1 cellular context compared by ENCODE assay signal in the genomic region with DNA sequence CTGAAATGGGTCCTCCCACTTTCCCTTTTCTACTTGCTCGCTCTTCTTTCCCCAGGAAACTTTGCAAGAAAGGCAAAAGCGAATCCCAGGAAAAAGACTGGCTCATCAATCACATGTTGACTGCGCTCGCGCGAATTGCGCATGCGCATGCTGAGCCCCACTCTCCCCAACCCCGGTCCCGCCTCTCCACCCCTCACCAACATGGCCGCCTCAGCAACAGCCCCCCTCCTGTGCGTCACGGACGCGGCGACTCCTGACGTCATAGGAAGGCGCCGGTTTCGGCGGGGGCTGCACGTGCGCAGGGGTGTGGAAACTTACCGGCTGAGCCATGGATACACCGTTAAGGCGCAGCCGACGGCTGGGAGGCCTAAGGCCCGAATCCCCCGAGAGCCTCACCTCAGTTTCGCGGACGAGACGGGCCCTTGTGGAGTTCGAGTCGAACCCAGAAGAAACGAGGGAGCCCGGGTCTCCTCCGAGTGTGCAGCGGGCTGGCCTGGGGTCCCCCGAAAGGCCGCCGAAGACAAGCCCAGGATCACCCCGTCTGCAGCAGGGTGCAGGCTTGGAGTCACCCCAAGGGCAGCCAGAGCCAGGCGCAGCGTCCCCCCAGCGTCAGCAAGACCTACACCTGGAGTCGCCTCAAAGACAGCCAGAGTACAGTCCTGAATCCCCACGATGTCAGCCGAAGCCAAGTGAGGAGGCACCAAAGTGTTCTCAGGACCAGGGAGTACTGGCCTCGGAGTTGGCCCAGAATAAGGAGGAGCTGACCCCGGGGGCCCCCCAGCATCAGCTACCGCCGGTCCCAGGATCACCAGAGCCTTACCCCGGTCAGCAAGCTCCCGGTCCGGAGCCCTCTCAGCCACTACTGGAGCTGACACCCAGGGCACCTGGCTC.
TF ChIP-seq lines count a peak whose summit lies in the region.

Gene CCDC86, plus strand, starts transcription at position 317 of the 891 bp plus-strand sequence. Its CDS starts 12 bp downstream, at position 329.

TF ChIP-seq in K562, 482 proteins besides CTCF, POLR2A, EP300 and RAD21 (continued from another document and continues in another):
- no peak for TF ChIP-seq RBM22 (IDR thresholded peaks at IDR 0.05; ENCODE audit: low read depth, low read length, poor library complexity, severe bottlenecking)
- TF ChIP-seq NR2F6 (CRISPR knock-in tag; IDR thresholded peaks at IDR 0.05): no peak
- no peak for TF ChIP-seq TEAD4 (IDR thresholded peaks at IDR 0.05; ENCODE audit: low read length)
- TF ChIP-seq TEAD4 (CRISPR knock-in tag; IDR thresholded peaks at IDR 0.05; ENCODE audit: borderline replicate concordance): no peak
- no peak for TF ChIP-seq GTF2E2 (tag; IDR thresholded peaks at IDR 0.05)
- TF ChIP-seq ZNF3 (CRISPR knock-in tag; IDR thresholded peaks at IDR 0.05): no peak
- no peak for TF ChIP-seq SRSF7 (optimal IDR thresholded peaks at IDR 0.05; ENCODE audit: low read depth, low read length)
- no peak for TF ChIP-seq HMG20B (CRISPR knock-in tag; IDR thresholded peaks at IDR 0.05)
- no peak for TF ChIP-seq ZNF551 (CRISPR knock-in tag; IDR thresholded peaks at IDR 0.05)
- TF ChIP-seq MCM5 (IDR thresholded peaks at IDR 0.05; ENCODE audit: low read depth): no peak
- TF ChIP-seq NR4A1 (CRISPR knock-in tag; IDR thresholded peaks at IDR 0.05): peak; percentile 92
- no peak for TF ChIP-seq NR4A1 (tag; IDR thresholded peaks at IDR 0.05)
- no peak for TF ChIP-seq ZBTB26 (CRISPR knock-in tag; IDR thresholded peaks at IDR 0.05)
- peak in 1 of 2 experiments; percentile 47 for TF ChIP-seq AFF1 (IDR thresholded peaks at IDR 0.05; ENCODE audit: low read depth in 1 of 2, partially characterized antibody in 2 of 2)
- 0 out of 2 replicates have a peak, but pooled peaks have one; percentile 40 for TF ChIP-seq ZNF212 (CRISPR knock-in tag; IDR thresholded peaks at IDR 0.05)
- TF ChIP-seq SP2 (IDR thresholded peaks at IDR 0.05; ENCODE audit: extremely low read depth, low read depth, low read length, poor library complexity, severe bottlenecking): no peak
- no peak for TF ChIP-seq HNRNPLL (IDR thresholded peaks at IDR 0.05; ENCODE audit: low read depth, low read length, poor library complexity, severe bottlenecking)
- TF ChIP-seq TCF7L2 (IDR thresholded peaks at IDR 0.05; ENCODE audit: low read depth, low read length): no peak
- no peak for TF ChIP-seq SMARCA4 (IDR thresholded peaks at IDR 0.05)
- TF ChIP-seq PRMT5 (CRISPR knock-in tag; IDR thresholded peaks at IDR 0.05): no peak
- no peak; the same call in 1 of the 2 replicates for TF ChIP-seq NCOR1 (IDR thresholded peaks at IDR 0.05)
- no peak for TF ChIP-seq ZBTB43 (CRISPR knock-in tag; IDR thresholded peaks at IDR 0.05)
- no peak for TF ChIP-seq SIRT6 (IDR thresholded peaks at IDR 0.05; ENCODE audit: low read depth, low read length)
- TF ChIP-seq, protein P1, sequence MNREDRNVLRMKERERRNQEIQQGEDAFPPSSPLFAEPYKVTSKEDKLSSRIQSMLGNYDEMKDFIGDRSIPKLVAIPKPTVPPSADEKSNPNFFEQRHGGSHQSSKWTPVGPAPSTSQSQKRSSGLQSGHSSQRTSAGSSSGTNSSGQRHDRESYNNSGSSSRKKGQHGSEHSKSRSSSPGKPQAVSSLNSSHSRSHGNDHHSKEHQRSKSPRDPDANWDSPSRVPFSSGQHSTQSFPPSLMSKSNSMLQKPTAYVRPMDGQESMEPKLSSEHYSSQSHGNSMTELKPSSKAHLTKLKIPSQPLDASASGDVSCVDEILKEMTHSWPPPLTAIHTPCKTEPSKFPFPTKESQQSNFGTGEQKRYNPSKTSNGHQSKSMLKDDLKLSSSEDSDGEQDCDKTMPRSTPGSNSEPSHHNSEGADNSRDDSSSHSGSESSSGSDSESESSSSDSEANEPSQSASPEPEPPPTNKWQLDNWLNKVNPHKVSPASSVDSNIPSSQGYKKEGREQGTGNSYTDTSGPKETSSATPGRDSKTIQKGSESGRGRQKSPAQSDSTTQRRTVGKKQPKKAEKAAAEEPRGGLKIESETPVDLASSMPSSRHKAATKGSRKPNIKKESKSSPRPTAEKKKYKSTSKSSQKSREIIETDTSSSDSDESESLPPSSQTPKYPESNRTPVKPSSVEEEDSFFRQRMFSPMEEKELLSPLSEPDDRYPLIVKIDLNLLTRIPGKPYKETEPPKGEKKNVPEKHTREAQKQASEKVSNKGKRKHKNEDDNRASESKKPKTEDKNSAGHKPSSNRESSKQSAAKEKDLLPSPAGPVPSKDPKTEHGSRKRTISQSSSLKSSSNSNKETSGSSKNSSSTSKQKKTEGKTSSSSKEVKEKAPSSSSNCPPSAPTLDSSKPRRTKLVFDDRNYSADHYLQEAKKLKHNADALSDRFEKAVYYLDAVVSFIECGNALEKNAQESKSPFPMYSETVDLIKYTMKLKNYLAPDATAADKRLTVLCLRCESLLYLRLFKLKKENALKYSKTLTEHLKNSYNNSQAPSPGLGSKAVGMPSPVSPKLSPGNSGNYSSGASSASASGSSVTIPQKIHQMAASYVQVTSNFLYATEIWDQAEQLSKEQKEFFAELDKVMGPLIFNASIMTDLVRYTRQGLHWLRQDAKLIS (CRISPR knock-in tag; IDR thresholded peaks at IDR 0.05): no peak
- no peak for TF ChIP-seq ZNF445 (CRISPR knock-in tag; IDR thresholded peaks at IDR 0.05; ENCODE audit: low read depth)
- TF ChIP-seq ZBTB1 (CRISPR knock-in tag; IDR thresholded peaks at IDR 0.05; ENCODE audit: borderline replicate concordance, low read depth): no peak
- no peak for TF ChIP-seq ERF (CRISPR knock-in tag; IDR thresholded peaks at IDR 0.05)
- TF ChIP-seq SIX5 (IDR thresholded peaks at IDR 0.05; ENCODE audit: borderline replicate concordance in 1 of 2, insufficient read depth in 1 of 2, low read depth in 1 of 2, low read length in 2 of 2): peak; percentile 64 to 82
- TF ChIP-seq TCF7 (IDR thresholded peaks at IDR 0.05; ENCODE audit: borderline replicate concordance): no peak
- TF ChIP-seq NUFIP1 (IDR thresholded peaks at IDR 0.05; ENCODE audit: partially characterized antibody): no peak
- no peak for TF ChIP-seq ZBTB33 (CRISPR knock-in tag; IDR thresholded peaks at IDR 0.05)
- 0 out of 4 replicates have a peak, but pooled peaks of 1 of the 2 experiments have one; percentile 37 for TF ChIP-seq FOXA3 (CRISPR knock-in tag; conservative IDR thresholded peaks at IDR 0.05 in 1 of 2, IDR thresholded peaks at IDR 0.05 in 1 of 2)
- no peak for TF ChIP-seq CC2D1A (IDR thresholded peaks at IDR 0.05)
- TF ChIP-seq ZSCAN32 (CRISPR knock-in tag; IDR thresholded peaks at IDR 0.05): no peak
- peak; percentile 100 for TF ChIP-seq MXI1 (IDR thresholded peaks at IDR 0.05; ENCODE audit: low read depth, low read length)
- no peak for TF ChIP-seq NFIC (IDR thresholded peaks at IDR 0.05)
- no peak for TF ChIP-seq ETV6 (IDR thresholded peaks at IDR 0.05; ENCODE audit: borderline replicate concordance in 1 of 2, low read depth in 2 of 2, low read length in 1 of 2)
- TF ChIP-seq ETV6 (CRISPR knock-in tag; IDR thresholded peaks at IDR 0.05; ENCODE audit: borderline replicate concordance): no peak
- TF ChIP-seq, protein P2, sequence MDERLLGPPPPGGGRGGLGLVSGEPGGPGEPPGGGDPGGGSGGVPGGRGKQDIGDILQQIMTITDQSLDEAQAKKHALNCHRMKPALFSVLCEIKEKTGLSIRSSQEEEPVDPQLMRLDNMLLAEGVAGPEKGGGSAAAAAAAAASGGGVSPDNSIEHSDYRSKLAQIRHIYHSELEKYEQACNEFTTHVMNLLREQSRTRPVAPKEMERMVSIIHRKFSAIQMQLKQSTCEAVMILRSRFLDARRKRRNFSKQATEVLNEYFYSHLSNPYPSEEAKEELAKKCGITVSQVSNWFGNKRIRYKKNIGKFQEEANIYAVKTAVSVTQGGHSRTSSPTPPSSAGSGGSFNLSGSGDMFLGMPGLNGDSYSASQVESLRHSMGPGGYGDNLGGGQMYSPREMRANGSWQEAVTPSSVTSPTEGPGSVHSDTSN (CRISPR knock-in tag; IDR thresholded peaks at IDR 0.05; ENCODE audit: low read depth): peak; percentile 50
- TF ChIP-seq, protein P2 (tag; conservative IDR thresholded peaks at IDR 0.05; ENCODE audit: low read depth): peak; percentile 95
- TF ChIP-seq TRIM25 (IDR thresholded peaks at IDR 0.05; ENCODE audit: borderline replicate concordance): no peak
- peak; percentile 82 for TF ChIP-seq JUND (IDR thresholded peaks at IDR 0.05; ENCODE audit: borderline replicate concordance, low read depth, low read length)
- peak; percentile 13; the same call in 1 of the 3 replicates for TF ChIP-seq JUND (tag; IDR thresholded peaks at IDR 0.05; ENCODE audit: borderline replicate concordance, low read depth, low read length)
- TF ChIP-seq TRIM28 (IDR thresholded peaks at IDR 0.05): no peak
- no peak for TF ChIP-seq RBM17 (IDR thresholded peaks at IDR 0.05; ENCODE audit: borderline replicate concordance, low read depth, low read length)
- no peak for TF ChIP-seq ZNF57 (CRISPR knock-in tag; IDR thresholded peaks at IDR 0.05)
- TF ChIP-seq FOXK1 (CRISPR knock-in tag; IDR thresholded peaks at IDR 0.05; ENCODE audit: borderline replicate concordance): no peak
